10 cellular contexts compared by ENCODE assay signal in the genomic region with DNA sequence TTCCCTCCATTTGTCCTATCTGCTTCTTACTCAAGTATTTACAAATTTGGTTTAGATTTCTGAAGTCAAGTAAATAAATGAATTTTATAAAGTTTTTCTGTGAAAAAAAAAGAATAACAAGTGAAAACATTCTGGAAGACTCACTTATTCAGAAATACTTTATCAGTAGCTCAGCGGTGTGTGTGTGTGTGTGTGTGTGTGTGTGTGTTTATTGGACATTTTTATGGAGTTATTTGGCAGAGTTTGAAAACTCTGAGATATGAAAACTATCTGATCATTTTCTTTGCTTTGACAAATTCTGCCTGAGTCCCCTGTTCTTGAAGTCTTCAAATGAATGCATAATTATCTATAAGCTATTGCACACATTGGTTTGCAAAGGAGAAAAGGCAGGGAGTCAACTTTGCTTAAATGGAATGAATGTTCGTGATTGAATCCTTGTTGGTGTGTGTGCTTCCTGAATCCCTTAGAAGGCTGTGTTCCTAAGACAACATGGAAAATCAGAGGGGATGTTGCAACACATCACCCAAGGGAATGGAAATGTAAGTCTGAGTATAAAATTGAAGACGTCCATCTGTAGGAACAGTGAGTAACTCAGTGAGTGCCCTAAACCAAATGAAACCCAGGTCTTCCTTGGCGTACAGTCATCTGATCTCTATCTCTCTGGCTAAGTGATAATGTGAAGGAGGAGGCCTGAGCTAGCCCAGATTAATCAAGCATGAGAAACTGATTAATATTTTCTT.
DNase-seq lines count a peak whose midpoint lies in the region; ATAC-seq, FAIRE-seq and TF ChIP-seq lines count a peak whose summit lies in the region.
"Had no signal": no experiment of that assay in that cellular context is flagged by ENCODE, and none has a peak within 500 bp of the region (broad histone marks: within the 10 kb centered on the region; RNA-seq: fewer than 3 reads in every experiment).

No MANE protein-coding gene starts in this region.

- TF ChIP-seq CTCF in C4-2B (conservative IDR thresholded peaks at IDR 0.05) (no peak), IMR-90 (conservative IDR thresholded peaks at IDR 0.05; ENCODE audit: low read depth, low read length) (no peak), omental fat pad (IDR thresholded peaks at IDR 0.05) (no peak)

- peak overlapping the region; percentile 1; the same call in 1 of the 2 replicates for H3K4me3 ChIP-seq in IMR-90 (ENCODE audit: insufficient read depth, low read depth, low read length)
- no peak overlapping the region for H3K4me3 ChIP-seq in small intestine (ENCODE audit: low read depth in 1 of 2, low read length in 2 of 2)

- dilution Hi-C loops in IMR-90 (cut with HindIII; ENCODE audit: low sequenced_read_pairs, unreplicated experiment) = no loop called here

- in situ Hi-C loops in IMR-90 (cut with MboI; ENCODE audit: low sequenced_read_pairs) = no loop called here

- intact Hi-C loops in IMR-90 (cut with micrococcal nuclease) = no loop called here

- CTCF ChIA-PET in IMR-90 (lab: Yijun Ruan, JAX) = interaction anchor here (0.5 to 0.7 kb wide), 4 partner anchors 41 to 1243 kb away, joined by 3 to 5 read pairs (median 4); no protein-coding TSS in a partner anchor

- no peak overlapping the region for H2BK15ac ChIP-seq in IMR-90 (ENCODE audit: low read depth, low read length)

- ATAC-seq in IMR-90 (ENCODE audit: low read depth) (peak; percentile 91), omental fat pad (ENCODE audit: low FRiP score) (peak; percentile 83)

- 14% methylated on average over 1 of the region's 4 CpGs; no CpG with 5 or more reads in 1 of the 2 experiments for WGBS in IMR-90 (ENCODE audit: extremely low coverage in 2 of 2, insufficient read length in 1 of 2), 2 experiments
- WGBS in small intestine, 3 donors = 50 to 68% (median 60%) methylated on average over 4 of the region's 4 CpGs

- H3K9me1 ChIP-seq in IMR-90 (ENCODE audit: insufficient read depth, low read length) = no peaks in the 10 kb centered on the region; the same call in 1 of the 2 replicates

- H3K4me1 ChIP-seq in IMR-90 (ENCODE audit: control insufficient read depth, insufficient read depth, low read length) = 0 out of 2 replicates have a peak, but pooled peaks cover 3% of the 10 kb centered on the region
- H3K4me1 ChIP-seq in small intestine (ENCODE audit: control insufficient read depth in 2 of 2, insufficient read depth in 1 of 2, low read depth in 1 of 2, low read length in 1 of 2) = no peaks in the 10 kb centered on the region

- H4K5ac ChIP-seq in IMR-90 (ENCODE audit: low read depth, low read length) = no peak overlapping the region

- H4K20me1 ChIP-seq in IMR-90 (ENCODE audit: insufficient read depth, low read length) = no peaks in the 10 kb centered on the region

- no peaks in the 10 kb centered on the region for H3K36me3 ChIP-seq in IMR-90 (ENCODE audit: control insufficient read depth, insufficient read depth, low read length)
- H3K36me3 ChIP-seq in small intestine (ENCODE audit: control insufficient read depth in 2 of 2, insufficient read depth in 2 of 2, low read length in 2 of 2) = no peaks in the 10 kb centered on the region

- no TSS peak for BruUV-seq in IMR-90 (replicated peaks; lab: Mats Ljungman, UMichigan)

- 0 out of 2 replicates have a peak overlapping the region, but pooled peaks have one; percentile 5 for H3K14ac ChIP-seq in IMR-90 (replicated peaks; ENCODE audit: low read depth, low read length)

- H3K79me1 ChIP-seq in IMR-90 (ENCODE audit: low read depth in 1 of 2, low read length in 2 of 2) = no peaks in the 10 kb centered on the region

- peak; percentile 87 for DNase-seq in IMR-90
- no peak for DNase-seq in epithelial cell of prostate (ENCODE audit: low read depth, low spot score)
- no peak for DNase-seq in omental fat pad (ENCODE audit: low spot score)
- no peak for DNase-seq in 8988T
- no peak for DNase-seq in kidney glomerular epithelial cell (lab: John Stamatoyannopoulos, UW)
- no peak for DNase-seq in stimulated activated CD4-positive, alpha-beta T cell treated with anti-CD3 and anti-CD28 coated beads, Interleukin-4, amount 100 ng/mL, for 1 hour
- no peak for DNase-seq in small intestine
- DNase-seq: activated CD4-positive, alpha-beta T cell treated with anti-CD3 and anti-CD28 coated beads, Interleukin-2, amount 10 ng/mL, durations not matched to agents 24 days and 14 days; DMS53 had no signal

- H2AFZ ChIP-seq in IMR-90 (replicated peaks; ENCODE audit: low read length, poor library complexity) = peak overlapping the region; percentile 11

- H3K56ac ChIP-seq in IMR-90 (ENCODE audit: extremely low read depth, insufficient read depth, low read length) = no peak overlapping the region

- H2AK5ac ChIP-seq in IMR-90 (ENCODE audit: low read depth, low read length) = no peak overlapping the region

- H4K91ac ChIP-seq in IMR-90 (ENCODE audit: insufficient read depth, low read depth, low read length) = no peak overlapping the region

- H2AK9ac ChIP-seq in IMR-90 (replicated peaks; ENCODE audit: low read depth, low read length, poor library complexity) = no peak overlapping the region

- FAIRE-seq in small intestine (lab: Jason Lieb, UNC) = no peak

- no peaks in the 10 kb centered on the region for H3K9me3 ChIP-seq in IMR-90 (ENCODE audit: control insufficient read depth, insufficient read depth, low read length)
- no peaks in the 10 kb centered on the region for H3K9me3 ChIP-seq in small intestine (ENCODE audit: control insufficient read depth, low read depth)

- POLR2A ChIA-PET in IMR-90 (lab: Charles Lee; ENCODE audit: unreplicated experiment) = no interaction called here

- H3K18ac ChIP-seq in IMR-90 (ENCODE audit: low read depth, low read length) = peak overlapping the region; percentile 7; the same call in 1 of the 2 replicates

- H3K27ac ChIP-seq in C4-2B = peak overlapping the region; percentile 74
- H3K27ac ChIP-seq in IMR-90 (ENCODE audit: insufficient read depth, low read length) = peak overlapping the region; percentile 47; the same call in 1 of the 2 replicates
- peak overlapping the region; percentile 28 for H3K27ac ChIP-seq in epithelial cell of prostate
- H3K27ac ChIP-seq in small intestine (ENCODE audit: low read depth in 1 of 2, low read length in 1 of 2) = no peak overlapping the region

- H3K27me3 ChIP-seq in IMR-90 (ENCODE audit: control insufficient read depth, insufficient read depth, low read length) = no peaks in the 10 kb centered on the region; the same call in none of the 2 replicates
- no peaks in the 10 kb centered on the region for H3K27me3 ChIP-seq in small intestine (ENCODE audit: control insufficient read depth in 2 of 2, insufficient read depth in 2 of 2, low read length in 2 of 2)

- no peak overlapping the region for H2BK120ac ChIP-seq in IMR-90 (ENCODE audit: low read depth, low read length)

- no peak overlapping the region for H3K23ac ChIP-seq in IMR-90 (ENCODE audit: low read depth, low read length)

- TF ChIP-seq POLR2A in IMR-90 (IDR thresholded peaks at IDR 0.05; ENCODE audit: low read depth, low read length) = no peak

- H3K4me2 ChIP-seq in IMR-90 (ENCODE audit: low read depth, low read length) = peak overlapping the region; percentile 35; the same call in 1 of the 2 replicates

- H2BK5ac ChIP-seq in IMR-90 (ENCODE audit: low read depth, low read length, poor library complexity, severe bottlenecking) = peak overlapping the region; percentile 83

- no peak overlapping the region for H3K9ac ChIP-seq in IMR-90 (ENCODE audit: low read depth, low read length)

- no peak overlapping the region for H2BK20ac ChIP-seq in IMR-90 (ENCODE audit: low read depth, low read length)

- H4K8ac ChIP-seq in IMR-90 (ENCODE audit: low read depth in 2 of 2, low read length in 2 of 2) = no peak overlapping the region

- H3K4ac ChIP-seq in IMR-90 (ENCODE audit: low read depth, low read length) = no peak overlapping the region

- no peak for TF ChIP-seq RAD21 in IMR-90 (IDR thresholded peaks at IDR 0.05; ENCODE audit: low read length)

TF ChIP-seq in IMR-90, 13 proteins besides CTCF, POLR2A, EP300 and RAD21:
- no peak for TF ChIP-seq FOS (IDR thresholded peaks at IDR 0.05; ENCODE audit: low read depth, low read length)
- TF ChIP-seq SMC3 (IDR thresholded peaks at IDR 0.05; ENCODE audit: low read depth, low read length) = no peak
- no peak for TF ChIP-seq RCOR1 (IDR thresholded peaks at IDR 0.05; ENCODE audit: insufficient replicate concordance, low read length)
- TF ChIP-seq CEBPB (IDR thresholded peaks at IDR 0.05; ENCODE audit: low read depth, low read length) = peak; percentile 96
- TF ChIP-seq BHLHE40 (IDR thresholded peaks at IDR 0.05; ENCODE audit: low read depth, low read length) = no peak
- TF ChIP-seq MAZ (IDR thresholded peaks at IDR 0.05; ENCODE audit: borderline replicate concordance, low read depth, low read length) = no peak
- no peak for TF ChIP-seq NFE2L2 (IDR thresholded peaks at IDR 0.05; ENCODE audit: low read depth, low read length)
- TF ChIP-seq, protein P1, sequence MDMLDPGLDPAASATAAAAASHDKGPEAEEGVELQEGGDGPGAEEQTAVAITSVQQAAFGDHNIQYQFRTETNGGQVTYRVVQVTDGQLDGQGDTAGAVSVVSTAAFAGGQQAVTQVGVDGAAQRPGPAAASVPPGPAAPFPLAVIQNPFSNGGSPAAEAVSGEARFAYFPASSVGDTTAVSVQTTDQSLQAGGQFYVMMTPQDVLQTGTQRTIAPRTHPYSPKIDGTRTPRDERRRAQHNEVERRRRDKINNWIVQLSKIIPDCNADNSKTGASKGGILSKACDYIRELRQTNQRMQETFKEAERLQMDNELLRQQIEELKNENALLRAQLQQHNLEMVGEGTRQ (IDR thresholded peaks at IDR 0.05; ENCODE audit: low read depth, low read length) = no peak
- no peak for TF ChIP-seq MAFK (IDR thresholded peaks at IDR 0.05; ENCODE audit: low read depth, low read length)

Comparison
In these comparisons a context has a peak if more than half of its experiments do, and no peak if none do; other contexts are left out.
1. H3K27ac ChIP-seq: peak in C4-2B (single experiment), IMR-90 (single experiment) and epithelial cell of prostate (single experiment); none in small intestine (0 of 2).